ENCODE assay signal across 19 cellular contexts in the genomic region with DNA sequence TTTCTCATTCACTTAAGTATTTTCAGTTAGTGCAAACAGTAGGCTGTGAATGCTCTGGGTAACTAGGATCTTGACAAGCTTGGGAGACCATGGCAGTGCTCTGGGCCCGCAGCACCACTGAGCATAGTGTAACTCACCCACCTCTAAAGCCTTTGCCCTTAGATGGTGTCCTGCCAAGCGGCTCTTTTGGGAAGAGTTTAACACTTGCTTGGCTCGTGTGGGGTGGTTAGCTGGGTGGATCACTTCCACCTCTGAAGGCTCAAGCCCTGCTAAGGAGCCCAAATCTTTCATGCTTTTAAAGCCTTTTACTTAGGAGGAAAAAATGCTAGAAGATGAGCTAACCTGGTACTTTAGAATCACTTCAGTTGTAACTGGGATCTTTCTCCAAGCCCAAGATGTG. TPM values are rescaled to one million over a fixed set of nuclear protein-coding genes. Genes with fewer than 3 reads are reported as not detected.
DNase-seq lines count a peak whose midpoint lies in the region; ATAC-seq and TF ChIP-seq lines count a peak whose summit lies in the region.
"Had no signal": no experiment of that assay in that cellular context is flagged by ENCODE, and none has a peak within 500 bp of the region (broad histone marks: within the 10 kb centered on the region; RNA-seq: fewer than 3 reads in every experiment).

No MANE protein-coding gene starts in this region.

- peaks cover 5% of the 10 kb centered on the region for H3K36me3 Mint-ChIP-seq in activated naive CD8-positive, alpha-beta T cell
- peaks cover 2% of the 10 kb centered on the region for H3K36me3 Mint-ChIP-seq in activated naive CD8-positive, alpha-beta T cell treated with anti-CD3 and anti-CD28 coated beads for 36 hours
- peaks cover 6% of the 10 kb centered on the region for H3K36me3 Mint-ChIP-seq in stimulated activated memory B cell treated with anti-CD40 and anti-IgM and Interleukin-4, amounts not matched to agents 10 μg/mL and 1 μg/mL and 100 μg/mL, for 72 hours
- H3K36me3 Mint-ChIP-seq in Calu3 (ENCODE audit: insufficient read depth, unreplicated experiment) = peaks cover 19% of the 10 kb centered on the region

- peaks cover 15% of the 10 kb centered on the region for H3K4me1 Mint-ChIP-seq in activated naive CD8-positive, alpha-beta T cell (ENCODE audit: low read depth)
- peaks cover 11% of the 10 kb centered on the region for H3K4me1 Mint-ChIP-seq in activated naive CD8-positive, alpha-beta T cell treated with anti-CD3 and anti-CD28 coated beads for 36 hours
- peaks cover 67% of the 10 kb centered on the region for H3K4me1 Mint-ChIP-seq in stimulated activated memory B cell treated with anti-CD40 and anti-IgM and Interleukin-4, amounts not matched to agents 10 μg/mL and 1 μg/mL and 100 μg/mL, for 72 hours
- peaks cover 8% of the 10 kb centered on the region for H3K4me1 Mint-ChIP-seq in Calu3 (ENCODE audit: low read depth, unreplicated experiment)

- no peaks in the 10 kb centered on the region for H3K36me3 ChIP-seq in Karpas-422 (ENCODE audit: insufficient read depth, low read length)
- H3K36me3 ChIP-seq in esophagus muscularis mucosa = no peaks in the 10 kb centered on the region
- H3K36me3 ChIP-seq: adrenal gland, vagina had no signal

- TF ChIP-seq CTCF in esophagus muscularis mucosa (IDR thresholded peaks at IDR 0.05) (no peak), Calu3 (IDR thresholded peaks at IDR 0.05; ENCODE audit: unreplicated experiment) (no peak)

- H3K9me3 ChIP-seq in Karpas-422 (ENCODE audit: low read length) (no peaks in the 10 kb centered on the region), esophagus muscularis mucosa (no peaks in the 10 kb centered on the region)
- H3K9me3 ChIP-seq: A549, adrenal gland, vagina had no signal

- H3K27ac ChIP-seq in Karpas-422 (ENCODE audit: low read length) (peak overlapping the region; percentile 98), esophagus muscularis mucosa (replicated peaks in 1 of 4) (peak overlapping the region; percentile 25 to 91 (median 88)), substantia nigra (ENCODE audit: low read depth, low read length, poor library complexity, severe bottlenecking) (no peak overlapping the region)

- H3K79me2 ChIP-seq in Karpas-422 (ENCODE audit: low read length) = no peaks in the 10 kb centered on the region

- H3K4me3 ChIP-seq in Karpas-422 (ENCODE audit: low read length) = peak overlapping the region; percentile 72
- H3K4me3 ChIP-seq in esophagus muscularis mucosa = no peak overlapping the region
- H3K4me3 ChIP-seq: A549, adrenal gland, lung had no signal

- no peak overlapping the region for H3K27ac Mint-ChIP-seq in activated naive CD8-positive, alpha-beta T cell
- H3K27ac Mint-ChIP-seq in activated naive CD8-positive, alpha-beta T cell treated with anti-CD3 and anti-CD28 coated beads for 36 hours = no peak overlapping the region
- H3K27ac Mint-ChIP-seq in stimulated activated memory B cell treated with anti-CD40 and anti-IgM and Interleukin-4, amounts not matched to agents 10 μg/mL and 1 μg/mL and 100 μg/mL, for 72 hours = peak overlapping the region; percentile 84
- no peak overlapping the region for H3K27ac Mint-ChIP-seq in Calu3 (ENCODE audit: unreplicated experiment)
- H3K27ac Mint-ChIP-seq: activated CD8-positive, alpha-beta T cell treated with anti-CD3 and anti-CD28 coated beads for 36 hours; CD4-positive, CD25-positive, alpha-beta regulatory T cell; T-helper 1 cell treated with Interleukin-12 subunit alpha and Interleukin-12 subunit beta and Interleukin-4 antibody, amounts not matched to agents 30 μg/mL and 1 μg/mL, for 36 hours had no signal

- no peak for TF ChIP-seq EP300 in esophagus muscularis mucosa (IDR thresholded peaks at IDR 0.05)

- intact Hi-C loops in esophagus muscularis mucosa (cut with DNase I) (no loop called here), Calu3 (cut with micrococcal nuclease; ENCODE audit: unreplicated experiment) (no loop called here)

- H3K4me2 ChIP-seq in Karpas-422 (ENCODE audit: low read depth, low read length, poor library complexity, severe bottlenecking) = peak overlapping the region; percentile 88
- H3K4me2 ChIP-seq: A549 had no signal

- no peak for ATAC-seq in stimulated activated memory B cell treated with anti-CD40 and anti-IgM and Interleukin-4, amounts not matched to agents 10 μg/mL and 1 μg/mL and 100 μg/mL, for 72 hours
- ATAC-seq: A549; activated CD8-positive, alpha-beta T cell treated with anti-CD3 and anti-CD28 coated beads for 36 hours had no signal

- H3K9me2 ChIP-seq in Karpas-422 (replicated peaks; ENCODE audit: insufficient read depth, low read length) = no peaks in the 10 kb centered on the region

- H3K9me3 Mint-ChIP-seq in activated naive CD8-positive, alpha-beta T cell (ENCODE audit: low read depth) = no peaks in the 10 kb centered on the region
- no peaks in the 10 kb centered on the region for H3K9me3 Mint-ChIP-seq in activated naive CD8-positive, alpha-beta T cell treated with anti-CD3 and anti-CD28 coated beads for 36 hours
- H3K9me3 Mint-ChIP-seq in stimulated activated memory B cell treated with anti-CD40 and anti-IgM and Interleukin-4, amounts not matched to agents 10 μg/mL and 1 μg/mL and 100 μg/mL, for 72 hours = no peaks in the 10 kb centered on the region
- no peaks in the 10 kb centered on the region for H3K9me3 Mint-ChIP-seq in Calu3 (ENCODE audit: low read depth, unreplicated experiment)
- H3K9me3 Mint-ChIP-seq: activated CD8-positive, alpha-beta T cell treated with anti-CD3 and anti-CD28 coated beads for 36 hours; CD4-positive, CD25-positive, alpha-beta regulatory T cell; T-helper 1 cell treated with Interleukin-12 subunit alpha and Interleukin-12 subunit beta and Interleukin-4 antibody, amounts not matched to agents 30 μg/mL and 1 μg/mL, for 36 hours had no signal

- CTCF ChIA-PET in Calu3 (lab: Charles Lee) = interaction anchor here (1.1 kb wide), 1 partner anchor 47 kb away, joined by 3 read pairs; the partner anchor contains the start of gene IMP4

- WGBS in esophagus muscularis mucosa = 86% methylated on average over 3 of the region's 3 CpGs

- peak overlapping the region; percentile 30 for H3K4me3 Mint-ChIP-seq in activated naive CD8-positive, alpha-beta T cell
- no peak overlapping the region for H3K4me3 Mint-ChIP-seq in activated naive CD8-positive, alpha-beta T cell treated with anti-CD3 and anti-CD28 coated beads for 36 hours
- no peak overlapping the region for H3K4me3 Mint-ChIP-seq in stimulated activated memory B cell treated with anti-CD40 and anti-IgM and Interleukin-4, amounts not matched to agents 10 μg/mL and 1 μg/mL and 100 μg/mL, for 72 hours
- H3K4me3 Mint-ChIP-seq in Calu3 (ENCODE audit: low read depth, unreplicated experiment) = no peak overlapping the region
- H3K4me3 Mint-ChIP-seq: T-helper 1 cell treated with Interleukin-12 subunit alpha and Interleukin-12 subunit beta and Interleukin-4 antibody, amounts not matched to agents 30 μg/mL and 1 μg/mL, for 36 hours had no signal

- peaks cover 74% of the 10 kb centered on the region for H3K4me1 ChIP-seq in Karpas-422 (ENCODE audit: low read length)
- peaks cover 33 to 53% (median 42%) of the 10 kb centered on the region in 4 donors for H3K4me1 ChIP-seq in esophagus muscularis mucosa

- H3K27me3 Mint-ChIP-seq in activated naive CD8-positive, alpha-beta T cell = peaks cover 11% of the 10 kb centered on the region
- peaks cover 24% of the 10 kb centered on the region for H3K27me3 Mint-ChIP-seq in activated naive CD8-positive, alpha-beta T cell treated with anti-CD3 and anti-CD28 coated beads for 36 hours
- H3K27me3 Mint-ChIP-seq in stimulated activated memory B cell treated with anti-CD40 and anti-IgM and Interleukin-4, amounts not matched to agents 10 μg/mL and 1 μg/mL and 100 μg/mL, for 72 hours = no peaks in the 10 kb centered on the region
- H3K27me3 Mint-ChIP-seq in Calu3 (ENCODE audit: unreplicated experiment) = no peaks in the 10 kb centered on the region

- no TSS peak for BruUV-seq in Calu3 (replicated peaks; lab: Mats Ljungman, UMichigan)

- H2AFZ ChIP-seq in Karpas-422 (ENCODE audit: low read length) = no peak overlapping the region

- no peak for DNase-seq in activated naive CD8-positive, alpha-beta T cell treated with anti-CD3 and anti-CD28 coated beads for 36 hours
- DNase-seq in Karpas-422 (peak; percentile 70), esophagus muscularis mucosa (ENCODE audit: extremely low spot score) (no peak), dedifferentiated amniotic fluid mesenchymal stem cell (ENCODE audit: extremely low spot score) (no peak), Calu3 (no peak), substantia nigra (lab: John Stamatoyannopoulos, UW) (no peak)
- DNase-seq: activated CD8-positive, alpha-beta T cell treated with anti-CD3 and anti-CD28 coated beads for 36 hours; CD4-positive, CD25-positive, alpha-beta regulatory T cell; central memory CD4-positive, alpha-beta T cell; effector CD4-positive, alpha-beta T cell; NCI-H1105; NCI-H524 treated with DMSO at 0.1 percent for 48 hours had no signal

- TF ChIP-seq POLR2A in esophagus muscularis mucosa (IDR thresholded peaks at IDR 0.05; ENCODE audit: low read depth) = no peak

- H4K20me1 ChIP-seq in Karpas-422 (ENCODE audit: insufficient read depth, low read depth, low read length) = no peaks in the 10 kb centered on the region

- no peaks in the 10 kb centered on the region for H3K27me3 ChIP-seq in Karpas-422 (ENCODE audit: low read length)
- H3K27me3 ChIP-seq in esophagus muscularis mucosa = no peaks in the 10 kb centered on the region
- H3K27me3 ChIP-seq: adrenal gland, vagina had no signal

- H3K9ac ChIP-seq in Karpas-422 (ENCODE audit: low read length) = peak overlapping the region; percentile 92

RNA-seq across cellular contexts. Expression of gene PTPN18, which starts 33.9 kb away (rescaled TPM):
- total RNA-seq in activated naive CD8-positive, alpha-beta T cell treated with anti-CD3 and anti-CD28 coated beads for 36 hours = 10 to 100 TPM; 36.4 to 37.2 TPM
- 229 and 264 TPM in 2 replicates for total RNA-seq in Karpas-422 (2014; rRNA removed; shearing (Covaris generic); ENCODE audit: low replicate concordance)
- 10 to 100 TPM; 36.6 to 60.2 (median 50.3) TPM for total RNA-seq in esophagus muscularis mucosa
- 62.9 and 66.0 TPM in 2 replicates for total RNA-seq in Calu3 (2022)

RNA-seq across cellular contexts. Expression of gene IMP4, which starts 47.1 kb away (rescaled TPM):
- total RNA-seq in activated naive CD8-positive, alpha-beta T cell treated with anti-CD3 and anti-CD28 coated beads for 36 hours = 100 to 1,000 TPM; 225 TPM
- total RNA-seq in Karpas-422 (2014; rRNA removed; shearing (Covaris generic); ENCODE audit: low replicate concordance) = 233 and 379 TPM in 2 replicates
- total RNA-seq in esophagus muscularis mucosa (100 to 1,000 TPM in 3 of 4 donors, 10 to 100 TPM in 1; 94.7 to 139 (median 114) TPM), Calu3 (2022) (79.6 and 89.4 TPM in 2 replicates)
